In the genomic region with DNA sequence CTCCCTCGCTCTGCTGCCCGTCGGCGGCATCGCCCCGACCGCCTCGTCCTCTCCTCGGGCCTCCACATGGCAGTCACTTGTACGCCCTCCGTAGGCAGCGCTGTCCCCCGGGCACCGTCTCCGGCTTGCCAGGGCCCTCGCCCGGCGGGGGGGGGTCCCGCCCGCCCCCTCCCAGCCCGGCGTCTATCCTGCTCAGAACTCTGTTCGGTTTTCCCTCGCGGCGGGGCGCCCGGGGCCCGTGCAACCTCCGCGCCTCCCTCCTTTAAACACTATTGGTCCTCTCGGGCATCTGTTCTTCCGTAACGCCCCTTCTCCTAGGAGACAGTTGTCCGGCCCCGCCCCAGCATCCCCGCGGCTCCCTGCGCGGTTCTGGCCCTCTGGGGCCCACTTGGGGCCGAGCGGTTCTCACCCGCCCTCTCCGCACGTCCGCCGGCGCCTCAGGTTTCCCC, we compare ENCODE assay signal across 8 cellular contexts. TPM values are rescaled to one million over a fixed set of nuclear protein-coding genes. Genes with fewer than 3 reads are reported as not detected.
DNase-seq lines count a peak whose midpoint lies in the region; ATAC-seq and TF ChIP-seq lines count a peak whose summit lies in the region.

No MANE protein-coding gene starts in this region.

- no peak for TF ChIP-seq CTCF in BE2C (IDR thresholded peaks at IDR 0.05; ENCODE audit: low read depth, low read length)

- H3K27me3 Mint-ChIP-seq in activated CD4-positive, alpha-beta memory T cell treated with anti-CD3 and anti-CD28 coated beads, Interleukin-2, amount 10 ng/mL, durations not matched to agents 7 days and 5 days = peaks cover 6% of the 10 kb centered on the region

- H3K4me3 Mint-ChIP-seq in activated CD4-positive, alpha-beta memory T cell treated with anti-CD3 and anti-CD28 coated beads, Interleukin-2, amount 10 ng/mL, durations not matched to agents 7 days and 5 days = peak overlapping the region; percentile 92

- peak; percentile 85 for DNase-seq in BE2C
- DNase-seq in GM19240 (ENCODE audit: insufficient read length, low spot score) = peak; percentile 82
- peak; percentile 95 for DNase-seq in NCI-H69 (lab: John Stamatoyannopoulos, UW)
- peak; percentile 77 for DNase-seq in activated CD4-positive, alpha-beta memory T cell treated with anti-CD3 and anti-CD28 coated beads, Interleukin-2, amount 10 ng/mL, durations not matched to agents 7 days and 5 days
- DNase-seq in effector CD4-positive, alpha-beta T cell = peak; percentile 55
- peak; percentile 76 for DNase-seq in medulla oblongata (ENCODE audit: extremely low spot score)
- peak; percentile 36 to 62 (median 54) for DNase-seq in stimulated activated CD4-positive, alpha-beta T cell treated with anti-CD3 and anti-CD28 coated beads, TNF-alpha, amount 100 ng/mL, for 48 hours (ENCODE audit: low read depth in 3 of 3)

- POLR2A ChIA-PET in activated CD4-positive, alpha-beta memory T cell treated with anti-CD3 and anti-CD28 coated beads, Interleukin-2, amount 10 ng/mL, durations not matched to agents 7 days and 5 days (lab: Charles Lee) = interaction anchor here (1.0 kb wide), 1 partner anchor 9 kb away, joined by 3 read pairs; no protein-coding TSS in a partner anchor

- peaks cover 26% of the 10 kb centered on the region for H3K36me3 Mint-ChIP-seq in activated CD4-positive, alpha-beta memory T cell treated with anti-CD3 and anti-CD28 coated beads, Interleukin-2, amount 10 ng/mL, durations not matched to agents 7 days and 5 days (ENCODE audit: low read depth)

- peak overlapping the region; percentile 90 for H3K4me3 ChIP-seq in BE2C (ENCODE audit: low read depth, low read length)

- ATAC-seq in HG03442 (IDR thresholded peaks at IDR 0.05; ENCODE audit: unreplicated experiment) = peak; percentile 44

- peaks cover 26% of the 10 kb centered on the region for H3K4me1 Mint-ChIP-seq in activated CD4-positive, alpha-beta memory T cell treated with anti-CD3 and anti-CD28 coated beads, Interleukin-2, amount 10 ng/mL, durations not matched to agents 7 days and 5 days

- peak overlapping the region; percentile 92 for H3K27ac Mint-ChIP-seq in activated CD4-positive, alpha-beta memory T cell treated with anti-CD3 and anti-CD28 coated beads, Interleukin-2, amount 10 ng/mL, durations not matched to agents 7 days and 5 days

- H3K4me1 ChIP-seq in BE2C = peaks cover 5% of the 10 kb centered on the region

- no peaks in the 10 kb centered on the region for H3K9me3 ChIP-seq in BE2C

- peaks cover 16% of the 10 kb centered on the region for H3K36me3 ChIP-seq in BE2C

- H3K9me3 Mint-ChIP-seq in activated CD4-positive, alpha-beta memory T cell treated with anti-CD3 and anti-CD28 coated beads, Interleukin-2, amount 10 ng/mL, durations not matched to agents 7 days and 5 days = no peaks in the 10 kb centered on the region

- CTCF ChIA-PET in activated CD4-positive, alpha-beta memory T cell treated with anti-CD3 and anti-CD28 coated beads, Interleukin-2, amount 10 ng/mL, durations not matched to agents 7 days and 5 days (lab: Charles Lee) = interaction anchor here (1.0 to 1.2 kb wide), 2 partner anchors 37 to 116 kb away, joined by 3 read pairs; no protein-coding TSS in a partner anchor

- no peaks in the 10 kb centered on the region for H3K27me3 ChIP-seq in BE2C

RNA-seq across cellular contexts. Expression of a gene that starts 0.8 kb away (rescaled TPM):
- polyA plus RNA-seq in BE2C (2012; ENCODE audit: insufficient read depth, insufficient read length, low read depth) = 20.6 TPM
- 10 to 100 TPM; 54.5 to 58.5 TPM for total RNA-seq in activated CD4-positive, alpha-beta memory T cell treated with anti-CD3 and anti-CD28 coated beads, Interleukin-2, amount 10 ng/mL, durations not matched to agents 7 days and 5 days

RNA-seq across cellular contexts. Expression of a gene that starts 36.0 kb away (rescaled TPM):
- 7.8 TPM for polyA plus RNA-seq in BE2C (2012; ENCODE audit: insufficient read depth, insufficient read length, low read depth)
- 1 to 10 TPM; 1.3 TPM for total RNA-seq in activated CD4-positive, alpha-beta memory T cell treated with anti-CD3 and anti-CD28 coated beads, Interleukin-2, amount 10 ng/mL, durations not matched to agents 7 days and 5 days

RNA-seq across cellular contexts. Expression of a gene that starts 47.9 kb away (rescaled TPM):
- polyA plus RNA-seq in BE2C (2012; ENCODE audit: insufficient read depth, insufficient read length, low read depth) = 3.3 TPM
- total RNA-seq in activated CD4-positive, alpha-beta memory T cell treated with anti-CD3 and anti-CD28 coated beads, Interleukin-2, amount 10 ng/mL, durations not matched to agents 7 days and 5 days = 10 to 100 TPM; 50.3 to 50.7 TPM

Comparison
In these comparisons a context has a peak if more than half of its experiments do, and no peak if none do; other contexts are left out.
1. Peak in every context shown above with its lines: DNase-seq, ATAC-seq and H3K4me3 ChIP-seq.